ENCODE assay signal across 8 cellular contexts in genomic region chr19:14221345-14221744, GRCh38. TPM values are rescaled to one million over a fixed set of nuclear protein-coding genes. Genes with fewer than 3 reads are reported as not detected.
A peak's percentile ranks its signal among the peaks of the same experiment; 100 is the strongest.
DNase-seq lines count a peak whose midpoint lies in the region; ATAC-seq and TF ChIP-seq lines count a peak whose summit lies in the region.
"Not testable (repeated sequence)": the region's sequence is repeated elsewhere in the genome, so short reads cannot be mapped to it uniquely, and the experiment has no call there.

No MANE protein-coding gene starts in this region.

- H3K9me3 Mint-ChIP-seq in CD8-positive, alpha-beta T cell; IgD-negative memory B cell: not testable (repeated sequence)

- H3K4me3 Mint-ChIP-seq in CD8-positive, alpha-beta T cell, result peak overlapping the region; percentile 63
- peak overlapping the region; percentile 19 to 77 (median 62) for H3K4me3 Mint-ChIP-seq in IgD-negative memory B cell

- CTCF ChIA-PET in CD8-positive, alpha-beta T cell (lab: Charles Lee), result interaction anchor here (1.4 to 3.9 kb wide), 3 partner anchors 27 to 134 kb away, joined by 5 to 15 read pairs (median 9); no protein-coding TSS in a partner anchor

- H3K4me1 ChIP-seq in CD8-positive, alpha-beta T cell (ENCODE audit: insufficient read depth, low read length); iPS-15b (ENCODE audit: control insufficient read depth, insufficient read depth, low read length): not testable (repeated sequence)

- not testable (repeated sequence) for H3K27me3 Mint-ChIP-seq in CD8-positive, alpha-beta T cell (ENCODE audit: low read depth); IgD-negative memory B cell

- H3K36me3 Mint-ChIP-seq in CD8-positive, alpha-beta T cell; IgD-negative memory B cell: not testable (repeated sequence)

- TF ChIP-seq CTCF in CD8-positive, alpha-beta T cell (IDR thresholded peaks at IDR 0.05), result peak; percentile 51

- not testable (repeated sequence) for H3K9ac ChIP-seq in iPS-15b (ENCODE audit: low read depth, low read length)

- peaks cover 12% of the 10 kb centered on the region for H3K4me1 Mint-ChIP-seq in CD8-positive, alpha-beta T cell (ENCODE audit: low read depth)
- peaks cover 7 to 17% (median 7%) of the 10 kb centered on the region in 3 donors for H3K4me1 Mint-ChIP-seq in IgD-negative memory B cell

- not testable (repeated sequence) for H3K27ac ChIP-seq in CD8-positive, alpha-beta T cell (ENCODE audit: low read depth, low read length)

- peak; percentile 89 for ATAC-seq in CD8-positive, alpha-beta T cell

- H3K4me3 ChIP-seq in CD8-positive, alpha-beta T cell (ENCODE audit: low read depth, low read length), result not testable (repeated sequence)
- H3K4me3 ChIP-seq in iPS-15b (ENCODE audit: low read depth, low read length), result peak overlapping the region; percentile 6

- POLR2A ChIA-PET in CD8-positive, alpha-beta T cell (lab: Charles Lee), result interaction anchor here (0.6 kb wide), 1 partner anchor 36 kb away, joined by 3 read pairs; no protein-coding TSS in a partner anchor

- not testable (repeated sequence) for H3K9me3 ChIP-seq in CD8-positive, alpha-beta T cell (ENCODE audit: low read length); iPS-15b (ENCODE audit: control insufficient read depth, insufficient read depth, low read length)

- H3K27me3 ChIP-seq in CD8-positive, alpha-beta T cell (ENCODE audit: insufficient read depth, low read length); iPS-15b (ENCODE audit: control insufficient read depth, insufficient read depth, low read length): not testable (repeated sequence)

- DNase-seq in CD8-positive, alpha-beta T cell, result peak; percentile 56 to 86 (median 75)
- DNase-seq in T-helper 1 cell (peak; percentile 42 to 70 (median 67)), activated T-cell treated with anti-CD3 and anti-CD28 coated beads for 1 hour (ENCODE audit: low read depth) (peak; percentile 62), renal cortical epithelial cell (ENCODE audit: low read depth) (peak; percentile 47)
- peak; percentile 71 for DNase-seq in central memory CD4-positive, alpha-beta T cell
- peak; percentile 41 for DNase-seq in stimulated activated CD8-positive, alpha-beta memory T cell treated with anti-CD3 and anti-CD28 coated beads, Interleukin-7, amount 100 ng/mL, for 24 hours (ENCODE audit: low read depth)

- intact Hi-C loops in CD8-positive, alpha-beta T cell (cut with DNase I, micrococcal nuclease), result loop anchor here (1.0 kb wide), 1 partner anchor 14 kb away; no protein-coding TSS in a partner anchor

- peak overlapping the region; percentile 46 for H3K27ac Mint-ChIP-seq in CD8-positive, alpha-beta T cell
- H3K27ac Mint-ChIP-seq in IgD-negative memory B cell, result peak overlapping the region in 2 of 3 donors; percentile 8 to 31

- H3K36me3 ChIP-seq in CD8-positive, alpha-beta T cell (ENCODE audit: insufficient read depth, low read length); iPS-15b (ENCODE audit: control insufficient read depth, insufficient read depth, low read length): not testable (repeated sequence)

RNA-seq across cellular contexts. Expression of gene ADGRL1, which starts 15.4 kb away (rescaled TPM):
- total RNA-seq in CD8-positive, alpha-beta T cell, result 10 to 100 TPM; 19.9 to 20.5 TPM
- 0.11 TPM for polyA plus RNA-seq in IgD-negative memory B cell
- total RNA-seq in renal cortical epithelial cell, result 0.87 and 14.8 TPM in 2 replicates
